ENCODE assay signal across 8 cellular contexts in genomic region chr3:51391566-51392300, GRCh38. TPM values are rescaled to one million over a fixed set of nuclear protein-coding genes. Genes with fewer than 3 reads are reported as not detected.
DNase-seq lines count a peak whose midpoint lies in the region; ATAC-seq, FAIRE-seq and TF ChIP-seq lines count a peak whose summit lies in the region.

No MANE protein-coding gene starts in this region.

- H3K27me3 ChIP-seq in iPS-18a (ENCODE audit: control insufficient read depth, insufficient read depth, low read length) (no peaks in the 10 kb centered on the region), small intestine (ENCODE audit: control insufficient read depth in 2 of 2, insufficient read depth in 2 of 2, low read length in 2 of 2) (no peaks in the 10 kb centered on the region)

- peak overlapping the region; percentile 85 for H3K9ac ChIP-seq in SK-N-MC (ENCODE audit: insufficient read length)
- peak overlapping the region; percentile 81 for H3K9ac ChIP-seq in iPS-18a (ENCODE audit: low read length)

- peak overlapping the region; percentile 78 for H3K4me3 ChIP-seq in SK-N-MC
- H3K4me3 ChIP-seq in astrocyte of the spinal cord (ENCODE audit: low read depth, low read length), result peak overlapping the region; percentile 62
- H3K4me3 ChIP-seq in iPS-18a (ENCODE audit: low read length), result peak overlapping the region; percentile 68
- peak overlapping the region; percentile 75 to 84 for H3K4me3 ChIP-seq in small intestine (ENCODE audit: low read depth in 1 of 2, low read length in 2 of 2)

- 3 to 8% (median 4%) methylated on average over 58 to 109 of the region's 109 CpGs for WGBS in small intestine, 3 donors

- FAIRE-seq in small intestine (lab: Jason Lieb, UNC), result no peak

- H3K36me3 ChIP-seq in SK-N-MC (ENCODE audit: insufficient read depth, low read length) (peaks cover 32% of the 10 kb centered on the region), iPS-18a (ENCODE audit: control insufficient read depth, low read depth, low read length) (peaks cover 74% of the 10 kb centered on the region), small intestine (ENCODE audit: control insufficient read depth in 2 of 2, insufficient read depth in 2 of 2, low read length in 2 of 2) (peaks cover 8 to 15% of the 10 kb centered on the region in 2 donors)

- ATAC-seq in GM18505 (IDR thresholded peaks at IDR 0.05; ENCODE audit: unreplicated experiment) (peak; percentile 14), HG02798 (IDR thresholded peaks at IDR 0.05; ENCODE audit: poor library complexity, unreplicated experiment) (peak; percentile 16), GM18517 (IDR thresholded peaks at IDR 0.05; ENCODE audit: unreplicated experiment) (no peak)

- no peak for TF ChIP-seq POLR2A in GM18505 (IDR thresholded peaks at IDR 0.05; ENCODE audit: borderline replicate concordance, extremely low read depth, insufficient read depth, insufficient read length)

- no peak for DNase-seq in SK-N-MC (ENCODE audit: low read depth, low spot score)
- DNase-seq in astrocyte of the spinal cord (ENCODE audit: low read depth, low spot score), result peak; percentile 39
- peak; percentile 28 for DNase-seq in small intestine
- no peak for DNase-seq in NCI-H2029 (lab: John Stamatoyannopoulos, UW)

- H3K4me1 ChIP-seq in iPS-18a (ENCODE audit: control insufficient read depth, low read depth, low read length), result peaks cover 9% of the 10 kb centered on the region
- peaks cover 5 to 6% of the 10 kb centered on the region in 2 donors for H3K4me1 ChIP-seq in small intestine (ENCODE audit: control insufficient read depth in 2 of 2, insufficient read depth in 1 of 2, low read depth in 1 of 2, low read length in 1 of 2)

- H3K27ac ChIP-seq in SK-N-MC (peak overlapping the region; percentile 36; the same call in 1 of the 2 replicates), iPS-18a (ENCODE audit: low read length) (no peak overlapping the region), small intestine (ENCODE audit: low read depth in 1 of 2, low read length in 1 of 2) (peak overlapping the region; percentile 91 to 93)

- H3K9me3 ChIP-seq in SK-N-MC (ENCODE audit: low read depth, low read length), result no peaks in the 10 kb centered on the region
- no peaks in the 10 kb centered on the region for H3K9me3 ChIP-seq in iPS-18a (ENCODE audit: control insufficient read depth, low read depth, low read length)
- no peaks in the 10 kb centered on the region for H3K9me3 ChIP-seq in small intestine (ENCODE audit: control insufficient read depth, low read depth)

- in situ Hi-C loops in astrocyte of the spinal cord (cut with HindIII; ENCODE audit: low sequenced_read_pairs), result no loop called here

- no peak for TF ChIP-seq CTCF in astrocyte of the spinal cord (IDR thresholded peaks at IDR 0.05; ENCODE audit: low read depth, low read length)

RNA-seq across cellular contexts. Expression of gene RBM15B, which starts 0.6 kb away (rescaled TPM):
- polyA plus RNA-seq in small intestine, result 10 to 100 TPM in 1 of 3 donors, 1 to 10 TPM in 2; 8.9 to 18.3 (median 9.6) TPM

RNA-seq across cellular contexts. Expression of gene MANF, which starts 6.6 kb away (rescaled TPM):
- polyA plus RNA-seq in small intestine, result 100 to 1,000 TPM in 1 of 3 donors, 10 to 100 TPM in 2; 17.7 to 141 (median 52.7) TPM

Comparison
In these comparisons a context has a peak if more than half of its experiments do, and no peak if none do; other contexts are left out.
1. DNase-seq: peak in astrocyte of the spinal cord (single experiment) and small intestine (single experiment); none in SK-N-MC (single experiment) and NCI-H2029 (single experiment).
2. Peak in every context shown above with its lines, with median percentiles within 50 percentile points of each other: H3K4me3 ChIP-seq.